In the genomic region with DNA sequence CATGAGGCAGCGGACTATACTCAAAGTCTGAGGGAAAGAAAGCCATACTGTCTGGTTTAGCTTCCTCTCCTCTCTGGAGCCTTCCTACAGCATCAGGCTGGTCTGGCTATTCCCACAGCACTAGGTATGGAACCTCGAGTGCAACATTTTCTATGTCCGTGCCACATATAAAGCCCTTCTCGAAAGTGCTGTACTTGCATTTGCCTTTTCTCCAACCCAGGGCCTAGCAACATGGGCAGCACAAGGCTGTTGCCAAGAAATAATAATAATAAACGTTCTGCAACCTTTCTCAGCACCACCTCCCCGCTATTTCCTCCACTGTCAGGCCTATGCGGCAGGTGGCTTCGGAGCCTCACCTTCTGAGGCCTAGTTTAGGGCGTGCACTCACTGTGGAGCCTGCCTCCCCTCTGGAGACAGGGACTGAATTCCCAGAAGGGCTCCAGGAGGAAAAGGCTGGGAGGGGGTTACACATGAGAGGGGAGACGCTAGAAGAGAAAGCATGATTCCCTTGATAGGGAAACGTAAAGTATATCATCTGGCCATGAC, we compare ENCODE assay signal across 8 cellular contexts. TPM values are rescaled to one million over a fixed set of nuclear protein-coding genes. Genes with fewer than 3 reads are reported as not detected.
DNase-seq lines count a peak whose midpoint lies in the region; ATAC-seq and TF ChIP-seq lines count a peak whose summit lies in the region.

No MANE protein-coding gene starts in this region.

- POLR2A ChIA-PET in BJ (lab: Charles Lee), result no interaction called here

- H3K36me3 ChIP-seq in BJ (ENCODE audit: control insufficient read depth, insufficient read depth, low read length) (peaks cover 18% of the 10 kb centered on the region), HUES64 (ENCODE audit: insufficient read depth, low read length) (peaks cover 45% of the 10 kb centered on the region), adipocyte (ENCODE audit: control insufficient read depth, insufficient read depth, low read length, severe bottlenecking) (peaks cover 41% of the 10 kb centered on the region), iPS-15b (ENCODE audit: control insufficient read depth, insufficient read depth, low read length) (peaks cover 25% of the 10 kb centered on the region), stomach (peaks cover 26 to 45% (median 42%) of the 10 kb centered on the region in 4 donors)

- CTCF ChIA-PET in BJ (lab: Yijun Ruan, JAX), result no interaction called here

- intact Hi-C loops in stomach (cut with DNase I; ENCODE audit: low total_unique reads), result no loop called here

- H3K27me3 ChIP-seq in BJ (ENCODE audit: control insufficient read depth, insufficient read depth, low read length) (no peaks in the 10 kb centered on the region), HUES64 (ENCODE audit: insufficient read depth, low read length) (no peaks in the 10 kb centered on the region), adipocyte (replicated peaks; ENCODE audit: control insufficient read depth, insufficient read depth, low read length) (no peaks in the 10 kb centered on the region), iPS-15b (ENCODE audit: control insufficient read depth, insufficient read depth, low read length) (no peaks in the 10 kb centered on the region), stomach (no peaks in the 10 kb centered on the region)

- ATAC-seq in GM19455 (IDR thresholded peaks at IDR 0.05; ENCODE audit: unreplicated experiment), result peak; percentile 21

- H3K9me3 ChIP-seq in HUES64 (ENCODE audit: insufficient read depth, low read depth, low read length) (no peaks in the 10 kb centered on the region), adipocyte (ENCODE audit: control insufficient read depth, low read length) (no peaks in the 10 kb centered on the region), iPS-15b (ENCODE audit: control insufficient read depth, insufficient read depth, low read length) (no peaks in the 10 kb centered on the region), stomach (no peaks in the 10 kb centered on the region)

- peak overlapping the region; percentile 80 for H3K9ac ChIP-seq in HUES64 (ENCODE audit: low read depth, low read length)
- H3K9ac ChIP-seq in adipocyte (ENCODE audit: low read length), result peak overlapping the region; percentile 95
- peak overlapping the region; percentile 87 for H3K9ac ChIP-seq in iPS-15b (ENCODE audit: low read depth, low read length)

- WGBS in HUES64, result 22% methylated on average over 11 of the region's 11 CpGs
- 12 to 19% (median 15%) methylated on average over 11 of the region's 11 CpGs for WGBS in stomach, 5 donors

- peaks cover 4% of the 10 kb centered on the region; the same call in 1 of the 2 replicates for H3K4me1 ChIP-seq in HUES64 (ENCODE audit: insufficient read depth, low read length)
- peaks cover 14% of the 10 kb centered on the region for H3K4me1 ChIP-seq in adipocyte (ENCODE audit: control insufficient read depth, insufficient read depth, low read length)
- no peaks in the 10 kb centered on the region for H3K4me1 ChIP-seq in iPS-15b (ENCODE audit: control insufficient read depth, insufficient read depth, low read length)
- H3K4me1 ChIP-seq in stomach, result peaks cover 7 to 36% (median 31%) of the 10 kb centered on the region in 4 donors

- TF ChIP-seq CTCF in BJ (IDR thresholded peaks at IDR 0.05; ENCODE audit: insufficient read depth, low read depth, low read length), result no peak
- TF ChIP-seq CTCF in stomach (IDR thresholded peaks at IDR 0.05), result no peak

- H3K4me3 ChIP-seq in BJ (ENCODE audit: low read depth, low read length) (peak overlapping the region; percentile 99), HUES64 (ENCODE audit: low read length) (peak overlapping the region; percentile 92), adipocyte (ENCODE audit: low read length) (peak overlapping the region; percentile 96), iPS-15b (ENCODE audit: low read depth, low read length) (peak overlapping the region; percentile 93), stomach (peak overlapping the region; percentile 79 to 96 (median 91))

- no peak for TF ChIP-seq POLR2A in stomach (IDR thresholded peaks at IDR 0.05)

- H3K27ac ChIP-seq in HUES64 (ENCODE audit: low read depth, low read length) (no peak overlapping the region), stomach (peak overlapping the region; percentile 79 to 94 (median 89))

- no peak for TF ChIP-seq EP300 in stomach (IDR thresholded peaks at IDR 0.05)

- DNase-seq in BJ (ENCODE audit: low read depth) (no peak), adipocyte (ENCODE audit: low read depth) (no peak), stomach (no peak), hepatic stellate cell (ENCODE audit: low spot score) (no peak), GM19238 (ENCODE audit: insufficient read length, low spot score) (no peak)

RNA-seq across cellular contexts. Expression of gene MED10, which starts 0.7 kb away (rescaled TPM):
- polyA plus RNA-seq in BJ (2011; rRNA removed) (35.3 and 36.6 TPM in 2 replicates), stomach (10 to 100 TPM; 34.2 to 49.5 (median 34.4) TPM)
- polyA minus RNA-seq in BJ (2011; rRNA and poly(A)+ RNA removed), result 6.3 and 9.8 TPM in 2 replicates
- polyA plus RNA-seq in HUES64 (2013, experiment 1 of 2), result 20.8 TPM
- 21.2 TPM for polyA plus RNA-seq in HUES64 (2013, experiment 2 of 2)
- total RNA-seq in stomach, result 100 to 1,000 TPM in 1 of 5 donors, 10 to 100 TPM in 4; 17.5 to 104 (median 25.2) TPM
